Comparison of ENCODE assay signal across 12 cellular contexts in the genomic region with DNA sequence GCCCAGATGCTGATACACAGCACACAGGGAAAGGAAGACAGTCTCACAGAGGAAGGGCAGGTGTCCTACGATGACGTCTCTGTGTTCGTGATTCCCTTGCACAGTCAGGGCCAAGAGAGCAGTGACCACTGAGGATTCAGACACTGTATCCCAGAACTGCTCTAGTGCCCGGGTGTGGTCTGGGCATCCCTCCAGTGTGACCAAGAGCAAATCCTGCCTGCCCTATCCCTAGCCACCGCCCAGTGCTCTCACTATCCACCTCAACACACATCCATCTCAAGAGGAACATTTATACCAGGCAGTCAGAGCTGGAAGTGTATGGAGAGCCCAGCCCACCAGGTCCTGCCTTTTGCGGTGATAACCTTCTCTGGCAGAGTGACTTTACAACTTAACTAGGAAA. TPM values are rescaled to one million over a fixed set of nuclear protein-coding genes. Genes with fewer than 3 reads are reported as not detected.
A peak's percentile ranks its signal among the peaks of the same experiment; 100 is the strongest.
DNase-seq lines count a peak whose midpoint lies in the region; ATAC-seq and TF ChIP-seq lines count a peak whose summit lies in the region.
"Had no signal": no experiment of that assay in that cellular context is flagged by ENCODE, and none has a peak within 500 bp of the region (broad histone marks: within the 10 kb centered on the region; RNA-seq: fewer than 3 reads in every experiment).

No MANE protein-coding gene starts in this region.

- H3K27ac ChIP-seq in foreskin keratinocyte = no peak overlapping the region

- no peaks in the 10 kb centered on the region for H3K27me3 ChIP-seq in foreskin keratinocyte

- peaks cover 6% of the 10 kb centered on the region for H3K4me1 ChIP-seq in foreskin keratinocyte

- H3K36me3 Mint-ChIP-seq in activated naive CD4-positive, alpha-beta T cell treated with anti-CD3 and anti-CD28 coated beads, Interleukin-2, amount 50 U/mL, for 24 hours = peaks cover 20% of the 10 kb centered on the region
- peaks cover 57% of the 10 kb centered on the region for H3K36me3 Mint-ChIP-seq in activated CD8-positive, alpha-beta memory T cell treated with anti-CD3 and anti-CD28 coated beads, Interleukin-2, amount 10 ng/mL, durations not matched to agents 7 days and 5 days
- H3K36me3 Mint-ChIP-seq in type B pancreatic cell = peaks cover 15% of the 10 kb centered on the region

- no peak for ATAC-seq in activated CD8-positive, alpha-beta memory T cell treated with anti-CD3 and anti-CD28 coated beads, Interleukin-2, amount 10 ng/mL, durations not matched to agents 7 days and 5 days
- ATAC-seq in left lobe of liver = peak; percentile 6
- no peak for ATAC-seq in foreskin keratinocyte
- ATAC-seq in left cardiac atrium = no peak

- H3K27me3 Mint-ChIP-seq in activated naive CD4-positive, alpha-beta T cell treated with anti-CD3 and anti-CD28 coated beads, Interleukin-2, amount 50 U/mL, for 24 hours = no peaks in the 10 kb centered on the region
- no peaks in the 10 kb centered on the region for H3K27me3 Mint-ChIP-seq in activated CD8-positive, alpha-beta memory T cell treated with anti-CD3 and anti-CD28 coated beads, Interleukin-2, amount 10 ng/mL, durations not matched to agents 7 days and 5 days
- H3K27me3 Mint-ChIP-seq in type B pancreatic cell = peaks cover 8% of the 10 kb centered on the region

- CTCF ChIA-PET in activated CD8-positive, alpha-beta memory T cell treated with anti-CD3 and anti-CD28 coated beads, Interleukin-2, amount 10 ng/mL, durations not matched to agents 7 days and 5 days (lab: Charles Lee) = interaction anchor here (1.7 to 7.5 kb wide), 6 partner anchors 16 to 28 kb away, joined by 4 to 63 read pairs (median 20); a partner anchor contains a TSS

- intact Hi-C loops in left cardiac atrium (cut with DNase I) = no loop called here

- H3K27ac Mint-ChIP-seq in activated naive CD4-positive, alpha-beta T cell treated with anti-CD3 and anti-CD28 coated beads, Interleukin-2, amount 50 U/mL, for 24 hours = peak overlapping the region; percentile 85
- peak overlapping the region; percentile 37 for H3K27ac Mint-ChIP-seq in activated CD8-positive, alpha-beta memory T cell treated with anti-CD3 and anti-CD28 coated beads, Interleukin-2, amount 10 ng/mL, durations not matched to agents 7 days and 5 days
- peak overlapping the region; percentile 65 for H3K27ac Mint-ChIP-seq in type B pancreatic cell

- peak overlapping the region; percentile 19 for H3K4me3 Mint-ChIP-seq in activated naive CD4-positive, alpha-beta T cell treated with anti-CD3 and anti-CD28 coated beads, Interleukin-2, amount 50 U/mL, for 24 hours
- H3K4me3 Mint-ChIP-seq in activated CD8-positive, alpha-beta memory T cell treated with anti-CD3 and anti-CD28 coated beads, Interleukin-2, amount 10 ng/mL, durations not matched to agents 7 days and 5 days = no peak overlapping the region
- no peak overlapping the region for H3K4me3 Mint-ChIP-seq in type B pancreatic cell

- H3K9me3 Mint-ChIP-seq in activated naive CD4-positive, alpha-beta T cell treated with anti-CD3 and anti-CD28 coated beads, Interleukin-2, amount 50 U/mL, for 24 hours = no peaks in the 10 kb centered on the region
- H3K9me3 Mint-ChIP-seq in activated CD8-positive, alpha-beta memory T cell treated with anti-CD3 and anti-CD28 coated beads, Interleukin-2, amount 10 ng/mL, durations not matched to agents 7 days and 5 days (ENCODE audit: low read depth) = no peaks in the 10 kb centered on the region
- no peaks in the 10 kb centered on the region for H3K9me3 Mint-ChIP-seq in type B pancreatic cell

- DNase-seq in activated naive CD4-positive, alpha-beta T cell treated with anti-CD3 and anti-CD28 coated beads, Interleukin-2, amount 50 U/mL, for 16 hours = no peak
- DNase-seq in activated CD8-positive, alpha-beta memory T cell treated with anti-CD3 and anti-CD28 coated beads, Interleukin-2, amount 10 ng/mL, durations not matched to agents 7 days and 5 days = no peak
- DNase-seq in left lobe of liver (ENCODE audit: low spot score) (no peak), type B pancreatic cell (ENCODE audit: extremely low spot score, unreplicated experiment) (no peak), middle frontal gyrus (ENCODE audit: extremely low spot score, low spot score) (no peak), foreskin keratinocyte (no peak), left cardiac atrium (no peak)
- DNase-seq: NCI-H2029 treated with DMSO at 0.1 percent for 48 hours, NCI-H774 had no signal

- H3K4me1 Mint-ChIP-seq in activated naive CD4-positive, alpha-beta T cell treated with anti-CD3 and anti-CD28 coated beads, Interleukin-2, amount 50 U/mL, for 24 hours = peaks cover 86% of the 10 kb centered on the region
- H3K4me1 Mint-ChIP-seq in activated CD8-positive, alpha-beta memory T cell treated with anti-CD3 and anti-CD28 coated beads, Interleukin-2, amount 10 ng/mL, durations not matched to agents 7 days and 5 days = peaks cover 79% of the 10 kb centered on the region
- H3K4me1 Mint-ChIP-seq in type B pancreatic cell (ENCODE audit: unreplicated experiment) = peaks cover 4% of the 10 kb centered on the region

- no peak for TF ChIP-seq CTCF in type B pancreatic cell (conservative IDR thresholded peaks at IDR 0.05)
- no peak for TF ChIP-seq CTCF in foreskin keratinocyte (conservative IDR thresholded peaks at IDR 0.05)

RNA-seq across cellular contexts. Expression of a gene that starts 4.1 kb away (rescaled TPM):
- 10 to 100 TPM; 91.1 to 94.1 TPM for total RNA-seq in activated CD8-positive, alpha-beta memory T cell treated with anti-CD3 and anti-CD28 coated beads, Interleukin-2, amount 10 ng/mL, durations not matched to agents 7 days and 5 days
- total RNA-seq in left lobe of liver = 4.2 TPM
- total RNA-seq in type B pancreatic cell (ENCODE audit: low replicate concordance) = 5.2 and 8.0 TPM in 2 replicates
- 9.2 and 9.8 TPM in 2 replicates for total RNA-seq in foreskin keratinocyte
- 11.0 and 11.3 TPM in 2 replicates for polyA plus RNA-seq in foreskin keratinocyte
- total RNA-seq in left cardiac atrium = 10 to 100 TPM; 11.8 to 17.4 TPM

RNA-seq across cellular contexts. Expression of a gene that starts 10.7 kb away (rescaled TPM):
- total RNA-seq in activated CD8-positive, alpha-beta memory T cell treated with anti-CD3 and anti-CD28 coated beads, Interleukin-2, amount 10 ng/mL, durations not matched to agents 7 days and 5 days = 100 to 1,000 TPM; 110 to 131 TPM
- total RNA-seq in left lobe of liver (16.8 TPM), type B pancreatic cell (ENCODE audit: low replicate concordance) (33.7 and 39.3 TPM in 2 replicates), foreskin keratinocyte (96.6 and 107 TPM in 2 replicates), left cardiac atrium (10 to 100 TPM; 45.9 to 51.7 TPM)
- 125 and 141 TPM in 2 replicates for polyA plus RNA-seq in foreskin keratinocyte

RNA-seq across cellular contexts. Expression of a gene that starts 24.2 kb away (rescaled TPM):
- under 1 TPM in 1 of 2 experiments, not detected in 1; 0.64 TPM for total RNA-seq in activated CD8-positive, alpha-beta memory T cell treated with anti-CD3 and anti-CD28 coated beads, Interleukin-2, amount 10 ng/mL, durations not matched to agents 7 days and 5 days
- total RNA-seq in left lobe of liver = not detected
- total RNA-seq in type B pancreatic cell (ENCODE audit: low replicate concordance) = 0.22 TPM in 1 of 2 replicates, not detected in the other
- not detected in 2 replicates for total RNA-seq in foreskin keratinocyte
- polyA plus RNA-seq in foreskin keratinocyte = not detected in 2 replicates
- total RNA-seq in left cardiac atrium = under 1 TPM in 1 of 2 donors, not detected in 1; 0.29 TPM
- total RNA-seq: temporal lobe had no signal
- polyA plus RNA-seq: smooth muscle cell had no signal

RNA-seq across cellular contexts. Expression of a gene that starts 28.8 kb away (rescaled TPM):
- 100 to 1,000 TPM; 114 to 132 TPM for total RNA-seq in activated CD8-positive, alpha-beta memory T cell treated with anti-CD3 and anti-CD28 coated beads, Interleukin-2, amount 10 ng/mL, durations not matched to agents 7 days and 5 days
- 18.6 TPM for total RNA-seq in left lobe of liver
- total RNA-seq in type B pancreatic cell (ENCODE audit: low replicate concordance) = 74.2 and 96.8 TPM in 2 replicates
- 70.1 and 73.6 TPM in 2 replicates for total RNA-seq in foreskin keratinocyte
- 24.8 and 30.2 TPM in 2 replicates for polyA plus RNA-seq in foreskin keratinocyte
- 10 to 100 TPM; 57.6 to 65.5 TPM for total RNA-seq in left cardiac atrium

RNA-seq across cellular contexts. Expression of a gene that starts 37.9 kb away (rescaled TPM):
- total RNA-seq in activated CD8-positive, alpha-beta memory T cell treated with anti-CD3 and anti-CD28 coated beads, Interleukin-2, amount 10 ng/mL, durations not matched to agents 7 days and 5 days = 10 to 100 TPM; 23.2 to 29.4 TPM
- total RNA-seq in left lobe of liver (396 TPM), type B pancreatic cell (ENCODE audit: low replicate concordance) (29.7 and 50.5 TPM in 2 replicates), foreskin keratinocyte (7.8 and 8.4 TPM in 2 replicates), left cardiac atrium (10 to 100 TPM; 10.4 to 13.5 TPM)
- polyA plus RNA-seq in foreskin keratinocyte = 9.1 and 9.7 TPM in 2 replicates
